ENCODE assay signal across 23 cellular contexts in the genomic region with DNA sequence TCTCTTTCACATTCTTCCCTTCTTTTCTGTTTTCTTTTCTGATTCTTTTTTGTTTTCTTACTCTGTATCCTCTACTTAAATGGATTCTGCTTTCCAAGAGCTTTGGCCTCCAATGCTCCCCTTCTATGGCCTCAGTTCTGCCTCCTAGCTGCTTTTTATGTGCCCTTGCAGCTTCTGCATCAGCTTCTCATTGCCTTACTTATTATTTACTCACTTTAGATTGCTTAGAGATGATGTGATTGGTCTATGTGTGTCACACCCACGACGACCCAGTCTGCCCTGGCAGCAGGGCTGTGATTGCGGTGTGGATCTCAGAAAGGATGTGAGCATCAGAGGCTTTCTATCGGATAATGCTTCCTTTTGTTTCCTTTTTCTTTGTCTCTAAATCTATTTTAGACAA.
A peak's percentile ranks its signal among the peaks of the same experiment; 100 is the strongest.
DNase-seq lines count a peak whose midpoint lies in the region; ATAC-seq and TF ChIP-seq lines count a peak whose summit lies in the region.
"Had no signal": no experiment of that assay in that cellular context is flagged by ENCODE, and none has a peak within 500 bp of the region (broad histone marks: within the 10 kb centered on the region; RNA-seq: fewer than 3 reads in every experiment).

No MANE protein-coding gene starts in this region.

- H3K9me3 Mint-ChIP-seq in chondrocyte (ENCODE audit: low read depth): no peaks in the 10 kb centered on the region
- H3K9me3 Mint-ChIP-seq: activated naive CD8-positive, alpha-beta T cell treated with anti-CD3 and anti-CD28 coated beads, Interleukin-2, amount 10 ng/mL, durations not matched to agents 7 days and 5 days; activated T-helper 1 cell treated with anti-CD3 and anti-CD28 coated beads, Interleukin-12 subunit alpha, Interleukin-12 subunit beta, Interleukin-2, Interleukin-4 antibody, amounts not matched to agents 30 ng/mL and 10 ng/mL and 1 ng/mL, durations not matched to agents 14 hours and 24 hours and 36 hours had no signal

- DNase-seq in left ventricle myocardium inferior (no peak), cardiac septum (ENCODE audit: low spot score) (no peak), chondrocyte (ENCODE audit: low spot score) (no peak), AG08395 (ENCODE audit: low spot score) (no peak), NCI-H1436 treated with DMSO at 0.1 percent for 48 hours (lab: John Stamatoyannopoulos, UW) (no peak), GM13976 (ENCODE audit: low spot score) (no peak)
- DNase-seq: activated CD4-positive, CD25-positive, alpha-beta regulatory T cell treated with anti-CD3 and anti-CD28 coated beads, Interleukin-2, amount 50 U/mL, for 72 hours; activated naive CD8-positive, alpha-beta T cell treated with anti-CD3 and anti-CD28 coated beads, Interleukin-2, amount 10 ng/mL, durations not matched to agents 7 days and 5 days; CD8-positive, alpha-beta memory T cell; effector CD4-positive, alpha-beta T cell; EL; kidney glomerular epithelial cell; NCI-H1105; NCI-H2171; stimulated activated CD4-positive, alpha-beta T cell treated with anti-CD3 and anti-CD28 coated beads, Interleukin-15, amount 100 ng/mL, for 24 hours; stimulated activated naive CD4-positive, alpha-beta T cell; T-helper 9 cell; upper lobe of left lung had no signal

- H3K9me3 ChIP-seq in left ventricle myocardium inferior (replicated peaks): no peaks in the 10 kb centered on the region
- H3K9me3 ChIP-seq: upper lobe of left lung had no signal

- no peak overlapping the region for H3K4me3 Mint-ChIP-seq in chondrocyte (ENCODE audit: unreplicated experiment)
- H3K4me3 Mint-ChIP-seq: activated naive CD8-positive, alpha-beta T cell treated with anti-CD3 and anti-CD28 coated beads, Interleukin-2, amount 10 ng/mL, durations not matched to agents 7 days and 5 days; activated T-helper 1 cell treated with anti-CD3 and anti-CD28 coated beads, Interleukin-12 subunit alpha, Interleukin-12 subunit beta, Interleukin-2, Interleukin-4 antibody, amounts not matched to agents 30 ng/mL and 10 ng/mL and 1 ng/mL, durations not matched to agents 14 hours and 24 hours and 36 hours; CD8-positive, alpha-beta memory T cell had no signal

- peaks cover 23% of the 10 kb centered on the region for H3K36me3 Mint-ChIP-seq in chondrocyte (ENCODE audit: low read depth)
- H3K36me3 Mint-ChIP-seq: activated naive CD8-positive, alpha-beta T cell treated with anti-CD3 and anti-CD28 coated beads, Interleukin-2, amount 10 ng/mL, durations not matched to agents 7 days and 5 days; CD8-positive, alpha-beta memory T cell had no signal

- in situ Hi-C loops in GM13976 (cut with MboI; ENCODE audit: low sequenced_read_pairs, unreplicated experiment): no loop called here

- H3K27me3 Mint-ChIP-seq in chondrocyte (ENCODE audit: low read depth): no peaks in the 10 kb centered on the region
- H3K27me3 Mint-ChIP-seq: activated naive CD8-positive, alpha-beta T cell treated with anti-CD3 and anti-CD28 coated beads, Interleukin-2, amount 10 ng/mL, durations not matched to agents 7 days and 5 days had no signal

- H3K36me3 ChIP-seq in left ventricle myocardium inferior: peaks cover 46% of the 10 kb centered on the region

- no peak for ATAC-seq in HG02623 (IDR thresholded peaks at IDR 0.05; ENCODE audit: unreplicated experiment)
- ATAC-seq: Panc1 had no signal

- no peak overlapping the region for H3K4me3 ChIP-seq in left ventricle myocardium inferior
- H3K4me3 ChIP-seq: SK-N-MC, upper lobe of left lung had no signal

- peaks cover 53% of the 10 kb centered on the region for H3K4me1 ChIP-seq in left ventricle myocardium inferior

- intact Hi-C loops in left ventricle myocardium inferior (cut with micrococcal nuclease): no loop called here
- intact Hi-C loops in cardiac septum (cut with DNase I): no loop called here

- H3K4me1 Mint-ChIP-seq in chondrocyte (ENCODE audit: low read depth): peaks cover 21% of the 10 kb centered on the region
- H3K4me1 Mint-ChIP-seq: activated naive CD8-positive, alpha-beta T cell treated with anti-CD3 and anti-CD28 coated beads, Interleukin-2, amount 10 ng/mL, durations not matched to agents 7 days and 5 days; CD8-positive, alpha-beta memory T cell had no signal

- TF ChIP-seq CTCF in left ventricle myocardium inferior (IDR thresholded peaks at IDR 0.05; ENCODE audit: borderline replicate concordance) (no peak), chondrocyte (IDR thresholded peaks at IDR 0.05) (peak; percentile 34), GM13976 (IDR thresholded peaks at IDR 0.05; ENCODE audit: borderline replicate concordance, control extremely low read depth, extremely low read depth, insufficient read depth, missing control alignments) (no peak)

- H3K27me3 ChIP-seq in left ventricle myocardium inferior (ENCODE audit: low read depth) (no peaks in the 10 kb centered on the region), layer of hippocampus (ENCODE audit: control insufficient read depth, insufficient read depth, low read length) (no peaks in the 10 kb centered on the region)
- H3K27me3 ChIP-seq: upper lobe of left lung had no signal

- H3K27ac ChIP-seq in left ventricle myocardium inferior (replicated peaks): peak overlapping the region; percentile 1
- H3K27ac ChIP-seq in layer of hippocampus (ENCODE audit: low read depth, low read length): peak overlapping the region; percentile 75
- H3K27ac ChIP-seq: SK-N-MC, upper lobe of left lung had no signal

- peak overlapping the region; percentile 32 for H3K27ac Mint-ChIP-seq in chondrocyte (ENCODE audit: unreplicated experiment)
- H3K27ac Mint-ChIP-seq: activated naive CD8-positive, alpha-beta T cell treated with anti-CD3 and anti-CD28 coated beads, Interleukin-2, amount 10 ng/mL, durations not matched to agents 7 days and 5 days; activated T-helper 1 cell treated with anti-CD3 and anti-CD28 coated beads, Interleukin-12 subunit alpha, Interleukin-12 subunit beta, Interleukin-2, Interleukin-4 antibody, amounts not matched to agents 30 ng/mL and 10 ng/mL and 1 ng/mL, durations not matched to agents 14 hours and 24 hours and 36 hours; CD8-positive, alpha-beta memory T cell had no signal
